1 cellular context compared by ENCODE assay signal in the genomic region with DNA sequence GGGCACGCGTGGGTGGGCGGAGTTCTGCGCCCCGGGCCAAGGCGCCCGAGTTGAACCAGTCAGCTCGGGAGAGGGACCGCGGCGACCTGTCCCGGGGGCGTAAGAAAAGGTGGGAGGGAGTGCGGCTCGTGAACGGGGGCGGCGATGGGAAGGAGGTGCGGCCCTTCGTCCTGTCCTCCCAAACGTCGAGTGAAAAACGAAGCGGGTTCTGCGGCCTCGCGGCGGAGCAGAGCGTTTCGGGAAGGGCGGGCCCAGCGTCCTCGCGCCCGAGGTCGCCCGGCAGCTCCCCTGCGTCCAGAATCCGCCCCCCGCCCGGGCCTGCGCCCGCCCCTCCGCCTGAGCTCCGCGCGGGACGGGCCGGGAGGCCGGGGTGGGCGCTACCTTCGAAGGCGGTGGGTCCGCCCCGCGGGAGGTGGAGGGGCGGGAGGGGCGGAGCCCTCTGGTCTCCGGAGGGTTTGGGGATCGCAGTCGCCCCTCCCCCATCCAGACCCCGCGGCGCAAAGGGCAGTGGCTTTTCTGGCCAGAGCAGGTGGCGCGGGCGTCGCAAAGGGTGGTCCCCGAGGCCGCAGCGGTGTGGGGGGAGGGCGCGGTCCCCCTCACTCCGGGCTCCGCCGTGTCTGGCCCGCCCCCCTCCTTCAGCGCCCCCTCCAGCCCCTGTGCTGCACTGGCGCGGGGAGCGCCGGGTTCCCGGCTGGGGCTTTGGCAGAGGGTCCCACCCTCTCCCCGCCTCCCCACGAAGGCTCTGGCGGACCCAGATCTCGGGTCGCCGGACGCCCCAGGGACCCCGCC.
A peak's percentile ranks its signal among the peaks of the same experiment; 100 is the strongest.
TF ChIP-seq lines count a peak whose summit lies in the region.

No MANE protein-coding gene starts in this region.

TF ChIP-seq in HepG2, 621 proteins besides CTCF, POLR2A, EP300 and RAD21 (continued from another document and continues in another):
- TF ChIP-seq, protein P1, sequence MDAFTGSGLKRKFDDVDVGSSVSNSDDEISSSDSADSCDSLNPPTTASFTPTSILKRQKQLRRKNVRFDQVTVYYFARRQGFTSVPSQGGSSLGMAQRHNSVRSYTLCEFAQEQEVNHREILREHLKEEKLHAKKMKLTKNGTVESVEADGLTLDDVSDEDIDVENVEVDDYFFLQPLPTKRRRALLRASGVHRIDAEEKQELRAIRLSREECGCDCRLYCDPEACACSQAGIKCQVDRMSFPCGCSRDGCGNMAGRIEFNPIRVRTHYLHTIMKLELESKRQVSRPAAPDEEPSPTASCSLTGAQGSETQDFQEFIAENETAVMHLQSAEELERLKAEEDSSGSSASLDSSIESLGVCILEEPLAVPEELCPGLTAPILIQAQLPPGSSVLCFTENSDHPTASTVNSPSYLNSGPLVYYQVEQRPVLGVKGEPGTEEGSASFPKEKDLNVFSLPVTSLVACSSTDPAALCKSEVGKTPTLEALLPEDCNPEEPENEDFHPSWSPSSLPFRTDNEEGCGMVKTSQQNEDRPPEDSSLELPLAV (CRISPR knock-in tag; conservative IDR thresholded peaks at IDR 0.05; ENCODE audit: low read depth): no peak
- TF ChIP-seq, protein P2, sequence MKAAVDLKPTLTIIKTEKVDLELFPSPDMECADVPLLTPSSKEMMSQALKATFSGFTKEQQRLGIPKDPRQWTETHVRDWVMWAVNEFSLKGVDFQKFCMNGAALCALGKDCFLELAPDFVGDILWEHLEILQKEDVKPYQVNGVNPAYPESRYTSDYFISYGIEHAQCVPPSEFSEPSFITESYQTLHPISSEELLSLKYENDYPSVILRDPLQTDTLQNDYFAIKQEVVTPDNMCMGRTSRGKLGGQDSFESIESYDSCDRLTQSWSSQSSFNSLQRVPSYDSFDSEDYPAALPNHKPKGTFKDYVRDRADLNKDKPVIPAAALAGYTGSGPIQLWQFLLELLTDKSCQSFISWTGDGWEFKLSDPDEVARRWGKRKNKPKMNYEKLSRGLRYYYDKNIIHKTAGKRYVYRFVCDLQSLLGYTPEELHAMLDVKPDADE (CRISPR knock-in tag; IDR thresholded peaks at IDR 0.05): no peak
- TF ChIP-seq SAFB2 (CRISPR knock-in tag; IDR thresholded peaks at IDR 0.05; ENCODE audit: borderline replicate concordance, low read depth) (0 out of 2 replicates have a peak, but pooled peaks have one; percentile 64), ZNF232 (CRISPR knock-in tag; IDR thresholded peaks at IDR 0.05; ENCODE audit: borderline replicate concordance) (peak; percentile 51; the same call in 1 of the 2 replicates), FOXC1 (CRISPR knock-in tag; IDR thresholded peaks at IDR 0.05; ENCODE audit: borderline replicate concordance) (0 out of 2 replicates have a peak, but pooled peaks have one; percentile 46), ZNF235 (CRISPR knock-in tag; IDR thresholded peaks at IDR 0.05; ENCODE audit: borderline replicate concordance) (peak; percentile 8; the same call in 1 of the 2 replicates), ZBTB8A (CRISPR knock-in tag; IDR thresholded peaks at IDR 0.05; ENCODE audit: borderline replicate concordance, low read depth) (no peak), PAX8 (CRISPR knock-in tag; IDR thresholded peaks at IDR 0.05; ENCODE audit: borderline replicate concordance) (no peak; the same call in 1 of the 2 replicates), PHF8 (CRISPR knock-in tag; IDR thresholded peaks at IDR 0.05) (no peak; the same call in 1 of the 2 replicates), HNRNPH1 (optimal IDR thresholded peaks at IDR 0.05; ENCODE audit: low read depth, low read length) (no peak), POLR2AphosphoS2 (IDR thresholded peaks at IDR 0.05; ENCODE audit: low read depth, low read length) (no peak), NONO (IDR thresholded peaks at IDR 0.05) (no peak), NONO (CRISPR knock-in tag; conservative IDR thresholded peaks at IDR 0.05) (0 out of 2 replicates have a peak, but pooled peaks have one; percentile 29), EED (CRISPR knock-in tag; IDR thresholded peaks at IDR 0.05) (no peak), ZNF772 (CRISPR knock-in tag; IDR thresholded peaks at IDR 0.05) (no peak), SMARCC2 (IDR thresholded peaks at IDR 0.05) (no peak), NFYC (CRISPR knock-in tag; IDR thresholded peaks at IDR 0.05) (no peak), RNF2 (conservative IDR thresholded peaks at IDR 0.05; ENCODE audit: low read depth) (no peak), GTF2F1 (IDR thresholded peaks at IDR 0.05; ENCODE audit: low read length) (no peak), MTF2 (CRISPR knock-in tag; IDR thresholded peaks at IDR 0.05; ENCODE audit: borderline replicate concordance) (no peak; the same call in 1 of the 2 replicates), MYC (CRISPR knock-in tag; IDR thresholded peaks at IDR 0.05; ENCODE audit: borderline replicate concordance) (peak; percentile 58; the same call in 1 of the 2 replicates), JUN (CRISPR knock-in tag; IDR thresholded peaks at IDR 0.05) (no peak), LCORL (IDR thresholded peaks at IDR 0.05) (no peak), LCORL (CRISPR knock-in tag; IDR thresholded peaks at IDR 0.05) (peak; percentile 64; the same call in 1 of the 2 replicates), MYNN (CRISPR knock-in tag; IDR thresholded peaks at IDR 0.05; ENCODE audit: low read depth) (no peak), ZNF234 (CRISPR knock-in tag; conservative IDR thresholded peaks at IDR 0.05) (no peak), ZNF563 (CRISPR knock-in tag; IDR thresholded peaks at IDR 0.05) (peak; percentile 79; the same call in 1 of the 2 replicates), ZNF674 (CRISPR knock-in tag; IDR thresholded peaks at IDR 0.05; ENCODE audit: low read depth) (no peak)
- TF ChIP-seq, protein P3, sequence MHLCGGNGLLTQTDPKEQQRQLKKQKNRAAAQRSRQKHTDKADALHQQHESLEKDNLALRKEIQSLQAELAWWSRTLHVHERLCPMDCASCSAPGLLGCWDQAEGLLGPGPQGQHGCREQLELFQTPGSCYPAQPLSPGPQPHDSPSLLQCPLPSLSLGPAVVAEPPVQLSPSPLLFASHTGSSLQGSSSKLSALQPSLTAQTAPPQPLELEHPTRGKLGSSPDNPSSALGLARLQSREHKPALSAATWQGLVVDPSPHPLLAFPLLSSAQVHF (CRISPR knock-in tag; IDR thresholded peaks at IDR 0.05): no peak
- TF ChIP-seq, protein P4, sequence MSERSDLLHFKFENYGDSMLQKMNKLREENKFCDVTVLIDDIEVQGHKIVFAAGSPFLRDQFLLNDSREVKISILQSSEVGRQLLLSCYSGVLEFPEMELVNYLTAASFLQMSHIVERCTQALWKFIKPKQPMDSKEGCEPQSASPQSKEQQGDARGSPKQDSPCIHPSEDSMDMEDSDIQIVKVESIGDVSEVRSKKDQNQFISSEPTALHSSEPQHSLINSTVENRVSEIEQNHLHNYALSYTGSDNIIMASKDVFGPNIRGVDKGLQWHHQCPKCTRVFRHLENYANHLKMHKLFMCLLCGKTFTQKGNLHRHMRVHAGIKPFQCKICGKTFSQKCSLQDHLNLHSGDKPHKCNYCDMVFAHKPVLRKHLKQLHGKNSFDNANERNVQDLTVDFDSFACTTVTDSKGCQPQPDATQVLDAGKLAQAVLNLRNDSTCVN (CRISPR knock-in tag; IDR thresholded peaks at IDR 0.05; ENCODE audit: borderline replicate concordance): no peak
- TF ChIP-seq, protein P5, sequence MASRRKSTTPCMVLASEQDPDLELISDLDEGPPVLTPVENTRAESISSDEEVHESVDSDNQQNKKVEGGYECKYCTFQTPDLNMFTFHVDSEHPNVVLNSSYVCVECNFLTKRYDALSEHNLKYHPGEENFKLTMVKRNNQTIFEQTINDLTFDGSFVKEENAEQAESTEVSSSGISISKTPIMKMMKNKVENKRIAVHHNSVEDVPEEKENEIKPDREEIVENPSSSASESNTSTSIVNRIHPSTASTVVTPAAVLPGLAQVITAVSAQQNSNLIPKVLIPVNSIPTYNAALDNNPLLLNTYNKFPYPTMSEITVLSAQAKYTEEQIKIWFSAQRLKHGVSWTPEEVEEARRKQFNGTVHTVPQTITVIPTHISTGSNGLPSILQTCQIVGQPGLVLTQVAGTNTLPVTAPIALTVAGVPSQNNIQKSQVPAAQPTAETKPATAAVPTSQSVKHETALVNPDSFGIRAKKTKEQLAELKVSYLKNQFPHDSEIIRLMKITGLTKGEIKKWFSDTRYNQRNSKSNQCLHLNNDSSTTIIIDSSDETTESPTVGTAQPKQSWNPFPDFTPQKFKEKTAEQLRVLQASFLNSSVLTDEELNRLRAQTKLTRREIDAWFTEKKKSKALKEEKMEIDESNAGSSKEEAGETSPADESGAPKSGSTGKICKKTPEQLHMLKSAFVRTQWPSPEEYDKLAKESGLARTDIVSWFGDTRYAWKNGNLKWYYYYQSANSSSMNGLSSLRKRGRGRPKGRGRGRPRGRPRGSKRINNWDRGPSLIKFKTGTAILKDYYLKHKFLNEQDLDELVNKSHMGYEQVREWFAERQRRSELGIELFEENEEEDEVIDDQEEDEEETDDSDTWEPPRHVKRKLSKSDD (CRISPR knock-in tag; IDR thresholded peaks at IDR 0.05; ENCODE audit: low read depth): no peak
- TF ChIP-seq, protein P6, sequence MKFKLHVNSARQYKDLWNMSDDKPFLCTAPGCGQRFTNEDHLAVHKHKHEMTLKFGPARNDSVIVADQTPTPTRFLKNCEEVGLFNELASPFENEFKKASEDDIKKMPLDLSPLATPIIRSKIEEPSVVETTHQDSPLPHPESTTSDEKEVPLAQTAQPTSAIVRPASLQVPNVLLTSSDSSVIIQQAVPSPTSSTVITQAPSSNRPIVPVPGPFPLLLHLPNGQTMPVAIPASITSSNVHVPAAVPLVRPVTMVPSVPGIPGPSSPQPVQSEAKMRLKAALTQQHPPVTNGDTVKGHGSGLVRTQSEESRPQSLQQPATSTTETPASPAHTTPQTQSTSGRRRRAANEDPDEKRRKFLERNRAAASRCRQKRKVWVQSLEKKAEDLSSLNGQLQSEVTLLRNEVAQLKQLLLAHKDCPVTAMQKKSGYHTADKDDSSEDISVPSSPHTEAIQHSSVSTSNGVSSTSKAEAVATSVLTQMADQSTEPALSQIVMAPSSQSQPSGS (CRISPR knock-in tag; IDR thresholded peaks at IDR 0.05): no peak
- TF ChIP-seq, protein P7, sequence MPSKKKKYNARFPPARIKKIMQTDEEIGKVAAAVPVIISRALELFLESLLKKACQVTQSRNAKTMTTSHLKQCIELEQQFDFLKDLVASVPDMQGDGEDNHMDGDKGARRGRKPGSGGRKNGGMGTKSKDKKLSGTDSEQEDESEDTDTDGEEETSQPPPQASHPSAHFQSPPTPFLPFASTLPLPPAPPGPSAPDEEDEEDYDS (CRISPR knock-in tag; IDR thresholded peaks at IDR 0.05): 0 out of 2 replicates have a peak, but pooled peaks have one; percentile 16
- TF ChIP-seq, protein P8, sequence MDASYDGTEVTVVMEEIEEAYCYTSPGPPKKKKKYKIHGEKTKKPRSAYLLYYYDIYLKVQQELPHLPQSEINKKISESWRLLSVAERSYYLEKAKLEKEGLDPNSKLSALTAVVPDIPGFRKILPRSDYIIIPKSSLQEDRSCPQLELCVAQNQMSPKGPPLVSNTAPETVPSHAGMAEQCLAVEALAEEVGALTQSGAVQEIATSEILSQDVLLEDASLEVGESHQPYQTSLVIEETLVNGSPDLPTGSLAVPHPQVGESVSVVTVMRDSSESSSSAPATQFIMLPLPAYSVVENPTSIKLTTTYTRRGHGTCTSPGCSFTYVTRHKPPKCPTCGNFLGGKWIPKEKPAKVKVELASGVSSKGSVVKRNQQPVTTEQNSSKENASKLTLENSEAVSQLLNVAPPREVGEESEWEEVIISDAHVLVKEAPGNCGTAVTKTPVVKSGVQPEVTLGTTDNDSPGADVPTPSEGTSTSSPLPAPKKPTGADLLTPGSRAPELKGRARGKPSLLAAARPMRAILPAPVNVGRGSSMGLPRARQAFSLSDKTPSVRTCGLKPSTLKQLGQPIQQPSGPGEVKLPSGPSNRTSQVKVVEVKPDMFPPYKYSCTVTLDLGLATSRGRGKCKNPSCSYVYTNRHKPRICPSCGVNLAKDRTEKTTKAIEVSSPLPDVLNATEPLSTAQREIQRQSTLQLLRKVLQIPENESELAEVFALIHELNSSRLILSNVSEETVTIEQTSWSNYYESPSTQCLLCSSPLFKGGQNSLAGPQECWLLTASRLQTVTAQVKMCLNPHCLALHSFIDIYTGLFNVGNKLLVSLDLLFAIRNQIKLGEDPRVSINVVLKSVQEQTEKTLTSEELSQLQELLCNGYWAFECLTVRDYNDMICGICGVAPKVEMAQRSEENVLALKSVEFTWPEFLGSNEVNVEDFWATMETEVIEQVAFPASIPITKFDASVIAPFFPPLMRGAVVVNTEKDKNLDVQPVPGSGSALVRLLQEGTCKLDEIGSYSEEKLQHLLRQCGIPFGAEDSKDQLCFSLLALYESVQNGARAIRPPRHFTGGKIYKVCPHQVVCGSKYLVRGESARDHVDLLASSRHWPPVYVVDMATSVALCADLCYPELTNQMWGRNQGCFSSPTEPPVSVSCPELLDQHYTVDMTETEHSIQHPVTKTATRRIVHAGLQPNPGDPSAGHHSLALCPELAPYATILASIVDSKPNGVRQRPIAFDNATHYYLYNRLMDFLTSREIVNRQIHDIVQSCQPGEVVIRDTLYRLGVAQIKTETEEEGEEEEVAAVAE (CRISPR knock-in tag; IDR thresholded peaks at IDR 0.05; ENCODE audit: borderline replicate concordance): no peak
- TF ChIP-seq, protein P9, sequence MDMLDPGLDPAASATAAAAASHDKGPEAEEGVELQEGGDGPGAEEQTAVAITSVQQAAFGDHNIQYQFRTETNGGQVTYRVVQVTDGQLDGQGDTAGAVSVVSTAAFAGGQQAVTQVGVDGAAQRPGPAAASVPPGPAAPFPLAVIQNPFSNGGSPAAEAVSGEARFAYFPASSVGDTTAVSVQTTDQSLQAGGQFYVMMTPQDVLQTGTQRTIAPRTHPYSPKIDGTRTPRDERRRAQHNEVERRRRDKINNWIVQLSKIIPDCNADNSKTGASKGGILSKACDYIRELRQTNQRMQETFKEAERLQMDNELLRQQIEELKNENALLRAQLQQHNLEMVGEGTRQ (IDR thresholded peaks at IDR 0.05; ENCODE audit: low read depth, low read length): no peak
- TF ChIP-seq, protein P9 (CRISPR knock-in tag; IDR thresholded peaks at IDR 0.05; ENCODE audit: borderline replicate concordance): no peak
- TF ChIP-seq, protein P10, sequence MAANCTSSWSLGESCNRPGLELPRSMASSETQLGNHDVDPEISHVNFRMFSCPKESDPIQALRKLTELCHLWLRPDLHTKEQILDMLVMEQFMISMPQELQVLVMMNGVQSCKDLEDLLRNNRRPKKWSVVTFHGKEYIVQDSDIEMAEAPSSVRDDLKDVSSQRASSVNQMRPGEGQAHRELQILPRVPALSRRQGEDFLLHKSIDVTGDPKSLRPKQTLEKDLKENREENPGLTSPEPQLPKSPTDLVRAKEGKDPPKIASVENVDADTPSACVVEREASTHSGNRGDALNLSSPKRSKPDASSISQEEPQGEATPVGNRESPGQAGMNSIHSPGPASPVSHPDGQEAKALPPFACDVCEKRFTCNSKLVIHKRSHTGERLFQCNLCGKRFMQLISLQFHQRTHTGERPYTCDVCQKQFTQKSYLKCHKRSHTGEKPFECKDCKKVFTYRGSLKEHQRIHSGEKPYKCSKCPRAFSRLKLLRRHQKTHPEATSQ (CRISPR knock-in tag; IDR thresholded peaks at IDR 0.05; ENCODE audit: borderline replicate concordance): peak; percentile 57; the same call in 1 of the 2 replicates
